18 cellular contexts compared by ENCODE assay signal in genomic region chr5:141623621-141624020, GRCh38. TPM values are rescaled to one million over a fixed set of nuclear protein-coding genes. Genes with fewer than 3 reads are reported as not detected.
A peak's percentile ranks its signal among the peaks of the same experiment; 100 is the strongest.
DNase-seq lines count a peak whose midpoint lies in the region; ATAC-seq lines count a peak whose summit lies in the region.
"Had no signal": no experiment of that assay in that cellular context is flagged by ENCODE, and none has a peak within 500 bp of the region (broad histone marks: within the 10 kb centered on the region; RNA-seq: fewer than 3 reads in every experiment).

No MANE protein-coding gene starts in this region.

- peak overlapping the region; percentile 77 for H3K27ac Mint-ChIP-seq in activated CD4-positive, alpha-beta T cell treated with anti-CD3 and anti-CD28 coated beads, Interleukin-2, amount 10 ng/mL, durations not matched to agents 24 days and 14 days
- H3K27ac Mint-ChIP-seq in activated CD8-positive, alpha-beta T cell treated with anti-CD3 and anti-CD28 coated beads, Interleukin-2, amount 10 ng/mL, durations not matched to agents 7 days and 5 days, result peak overlapping the region; percentile 85
- H3K27ac Mint-ChIP-seq in naive thymus-derived CD8-positive, alpha-beta T cell, result peak overlapping the region in 8 of 10 donors; percentile 68 to 90 (median 74)
- H3K27ac Mint-ChIP-seq: endodermal cell had no signal

- POLR2A ChIA-PET in activated CD8-positive, alpha-beta T cell treated with anti-CD3 and anti-CD28 coated beads, Interleukin-2, amount 10 ng/mL, durations not matched to agents 7 days and 5 days (lab: Charles Lee), result interaction anchor here (0.5 to 1.9 kb wide), 3 partner anchors 20 to 1280 kb away, joined by 3 to 6 read pairs (median 4); no protein-coding TSS in a partner anchor
- POLR2A ChIA-PET in naive thymus-derived CD8-positive, alpha-beta T cell (lab: Charles Lee), result no interaction called here

- H3K36me3 Mint-ChIP-seq in activated CD4-positive, alpha-beta T cell treated with anti-CD3 and anti-CD28 coated beads, Interleukin-2, amount 10 ng/mL, durations not matched to agents 24 days and 14 days (ENCODE audit: low read depth), result peaks cover 54% of the 10 kb centered on the region
- H3K36me3 Mint-ChIP-seq in activated CD8-positive, alpha-beta T cell treated with anti-CD3 and anti-CD28 coated beads, Interleukin-2, amount 10 ng/mL, durations not matched to agents 7 days and 5 days (ENCODE audit: low read depth), result peaks cover 63% of the 10 kb centered on the region
- peaks cover 4 to 71% (median 19%) of the 10 kb centered on the region in 3 donors for H3K36me3 Mint-ChIP-seq in naive thymus-derived CD8-positive, alpha-beta T cell

- no peaks in the 10 kb centered on the region for H3K9me3 Mint-ChIP-seq in activated CD4-positive, alpha-beta T cell treated with anti-CD3 and anti-CD28 coated beads, Interleukin-2, amount 10 ng/mL, durations not matched to agents 24 days and 14 days
- no peaks in the 10 kb centered on the region for H3K9me3 Mint-ChIP-seq in activated CD8-positive, alpha-beta T cell treated with anti-CD3 and anti-CD28 coated beads, Interleukin-2, amount 10 ng/mL, durations not matched to agents 7 days and 5 days (ENCODE audit: insufficient read depth)
- no peaks in the 10 kb centered on the region for H3K9me3 Mint-ChIP-seq in naive thymus-derived CD8-positive, alpha-beta T cell
- H3K9me3 Mint-ChIP-seq: endodermal cell had no signal

- intact Hi-C loops in activated CD4-positive, alpha-beta T cell treated with anti-CD3 and anti-CD28 coated beads, Interleukin-2, amount 10 ng/mL, durations not matched to agents 24 days and 14 days (cut with micrococcal nuclease), result loop anchor here (1.0 kb wide), 2 partner anchors 13 to 31 kb away; partner anchors contain the start of genes HDAC3 and RELL2

- ATAC-seq in activated CD8-positive, alpha-beta T cell treated with anti-CD3 and anti-CD28 coated beads, Interleukin-2, amount 10 ng/mL, durations not matched to agents 7 days and 5 days, result no peak
- ATAC-seq in naive thymus-derived CD8-positive, alpha-beta T cell, result no peak
- ATAC-seq in HG03469 (IDR thresholded peaks at IDR 0.05; ENCODE audit: unreplicated experiment), result no peak
- ATAC-seq: gastroesophageal sphincter, sciatic nerve, SK-N-SH treated with all-trans-retinoic acid at 6 μM for 48 hours had no signal

- CTCF ChIA-PET in activated CD8-positive, alpha-beta T cell treated with anti-CD3 and anti-CD28 coated beads, Interleukin-2, amount 10 ng/mL, durations not matched to agents 7 days and 5 days (lab: Charles Lee), result interaction anchor here (0.7 to 8.2 kb wide), 8 partner anchors 9 to 59 kb away, joined by 4 to 84 read pairs (median 10); partner anchors contain the start of genes HDAC3 and RELL2

- peaks cover 27% of the 10 kb centered on the region for H3K4me1 Mint-ChIP-seq in activated CD4-positive, alpha-beta T cell treated with anti-CD3 and anti-CD28 coated beads, Interleukin-2, amount 10 ng/mL, durations not matched to agents 24 days and 14 days
- H3K4me1 Mint-ChIP-seq in activated CD8-positive, alpha-beta T cell treated with anti-CD3 and anti-CD28 coated beads, Interleukin-2, amount 10 ng/mL, durations not matched to agents 7 days and 5 days (ENCODE audit: low read depth), result peaks cover 37% of the 10 kb centered on the region
- H3K4me1 Mint-ChIP-seq in naive thymus-derived CD8-positive, alpha-beta T cell, result peaks cover 10 to 21% (median 15%) of the 10 kb centered on the region in 4 donors
- H3K4me1 Mint-ChIP-seq: endodermal cell had no signal

- DNase-seq in activated CD4-positive, alpha-beta T cell treated with anti-CD3 and anti-CD28 coated beads, Interleukin-2, amount 10 ng/mL, durations not matched to agents 24 days and 14 days, result no peak
- DNase-seq in activated CD4-positive, alpha-beta T cell treated with anti-CD3 and anti-CD28 coated beads, Interleukin-2, amount 50 U/mL, for 1 hour, result no peak
- no peak for DNase-seq in activated CD8-positive, alpha-beta T cell treated with anti-CD3 and anti-CD28 coated beads, Interleukin-2, amount 10 ng/mL, durations not matched to agents 7 days and 5 days
- no peak for DNase-seq in naive thymus-derived CD8-positive, alpha-beta T cell
- no peak for DNase-seq in Kasumi-1 (lab: John Stamatoyannopoulos, UW)
- DNase-seq in substantia nigra (lab: John Stamatoyannopoulos, UW), result no peak
- DNase-seq: activated gamma-delta T cell treated with Interleukin-2 at 50 U/mL for 16 hours, endodermal cell, GF-D8, NCI-H1436, NCI-H345, OCI-M1 had no signal

- H3K4me3 Mint-ChIP-seq in activated CD4-positive, alpha-beta T cell treated with anti-CD3 and anti-CD28 coated beads, Interleukin-2, amount 10 ng/mL, durations not matched to agents 24 days and 14 days, result peak overlapping the region; percentile 63
- H3K4me3 Mint-ChIP-seq in activated CD8-positive, alpha-beta T cell treated with anti-CD3 and anti-CD28 coated beads, Interleukin-2, amount 10 ng/mL, durations not matched to agents 7 days and 5 days, result peak overlapping the region; percentile 15
- no peak overlapping the region for H3K4me3 Mint-ChIP-seq in naive thymus-derived CD8-positive, alpha-beta T cell
- H3K4me3 Mint-ChIP-seq: endodermal cell had no signal

- peaks cover 94% of the 10 kb centered on the region for H3K36me3 ChIP-seq in KOPT-K1 (ENCODE audit: insufficient read depth, low read length)

- H3K27me3 Mint-ChIP-seq in activated CD4-positive, alpha-beta T cell treated with anti-CD3 and anti-CD28 coated beads, Interleukin-2, amount 10 ng/mL, durations not matched to agents 24 days and 14 days, result no peaks in the 10 kb centered on the region
- H3K27me3 Mint-ChIP-seq in activated CD8-positive, alpha-beta T cell treated with anti-CD3 and anti-CD28 coated beads, Interleukin-2, amount 10 ng/mL, durations not matched to agents 7 days and 5 days (ENCODE audit: low read depth), result no peaks in the 10 kb centered on the region
- no peaks in the 10 kb centered on the region for H3K27me3 Mint-ChIP-seq in naive thymus-derived CD8-positive, alpha-beta T cell

- H3K27ac ChIP-seq in KOPT-K1 (ENCODE audit: low read depth, low read length, poor library complexity, severe bottlenecking) (peak overlapping the region; percentile 52), substantia nigra (ENCODE audit: low read depth, low read length, poor library complexity, severe bottlenecking) (no peak overlapping the region)
- H3K27ac ChIP-seq: vagina had no signal

- H3K9me3 ChIP-seq in KOPT-K1 (ENCODE audit: insufficient read depth, low read length, poor library complexity, severe bottlenecking), result no peaks in the 10 kb centered on the region
- H3K9me3 ChIP-seq: gastroesophageal sphincter, vagina had no signal

RNA-seq across cellular contexts. Expression of gene DIAPH1, which starts 4.8 kb away (rescaled TPM):
- total RNA-seq in activated CD4-positive, alpha-beta T cell treated with anti-CD3 and anti-CD28 coated beads, Interleukin-2, amount 10 ng/mL, durations not matched to agents 24 days and 14 days, result 225 and 232 TPM in 2 replicates
- 100 to 1,000 TPM; 281 to 286 TPM for total RNA-seq in activated CD8-positive, alpha-beta T cell treated with anti-CD3 and anti-CD28 coated beads, Interleukin-2, amount 10 ng/mL, durations not matched to agents 7 days and 5 days
- 100 to 1,000 TPM; 171 to 183 TPM for total RNA-seq in naive thymus-derived CD8-positive, alpha-beta T cell
- polyA plus RNA-seq in naive thymus-derived CD8-positive, alpha-beta T cell, result 100 to 1,000 TPM in 1 of 3 donors, 10 to 100 TPM in 2; 87.4 to 105 (median 92.9) TPM

RNA-seq across cellular contexts. Expression of gene HDAC3, which starts 13.0 kb away (rescaled TPM):
- total RNA-seq in activated CD4-positive, alpha-beta T cell treated with anti-CD3 and anti-CD28 coated beads, Interleukin-2, amount 10 ng/mL, durations not matched to agents 24 days and 14 days, result 88.1 and 92.3 TPM in 2 replicates
- total RNA-seq in activated CD8-positive, alpha-beta T cell treated with anti-CD3 and anti-CD28 coated beads, Interleukin-2, amount 10 ng/mL, durations not matched to agents 7 days and 5 days, result 10 to 100 TPM; 88.1 to 91.8 TPM
- 10 to 100 TPM; 71.1 to 81.6 TPM for total RNA-seq in naive thymus-derived CD8-positive, alpha-beta T cell
- 100 to 1,000 TPM in 1 of 3 donors, 10 to 100 TPM in 2; 85.7 to 100 (median 91.7) TPM for polyA plus RNA-seq in naive thymus-derived CD8-positive, alpha-beta T cell

RNA-seq across cellular contexts. Expression of gene RELL2, which starts 13.2 kb away (rescaled TPM):
- 24.1 TPM in 2 replicates for total RNA-seq in activated CD4-positive, alpha-beta T cell treated with anti-CD3 and anti-CD28 coated beads, Interleukin-2, amount 10 ng/mL, durations not matched to agents 24 days and 14 days
- 10 to 100 TPM; 36.9 to 37.1 TPM for total RNA-seq in activated CD8-positive, alpha-beta T cell treated with anti-CD3 and anti-CD28 coated beads, Interleukin-2, amount 10 ng/mL, durations not matched to agents 7 days and 5 days
- total RNA-seq in naive thymus-derived CD8-positive, alpha-beta T cell, result 10 to 100 TPM; 22.3 to 23.9 TPM
- polyA plus RNA-seq in naive thymus-derived CD8-positive, alpha-beta T cell, result 1 to 10 TPM; 2.6 to 3.9 (median 3.4) TPM

RNA-seq across cellular contexts. Expression of gene FCHSD1, which starts 27.6 kb away (rescaled TPM):
- 33.1 and 34.5 TPM in 2 replicates for total RNA-seq in activated CD4-positive, alpha-beta T cell treated with anti-CD3 and anti-CD28 coated beads, Interleukin-2, amount 10 ng/mL, durations not matched to agents 24 days and 14 days
- 10 to 100 TPM; 46.9 to 47.8 TPM for total RNA-seq in activated CD8-positive, alpha-beta T cell treated with anti-CD3 and anti-CD28 coated beads, Interleukin-2, amount 10 ng/mL, durations not matched to agents 7 days and 5 days
- total RNA-seq in naive thymus-derived CD8-positive, alpha-beta T cell, result 100 to 1,000 TPM; 110 to 115 TPM
- polyA plus RNA-seq in naive thymus-derived CD8-positive, alpha-beta T cell, result 1 to 10 TPM; 8.8 to 9.4 (median 9.3) TPM

RNA-seq across cellular contexts. Expression of gene ARAP3, which starts 58.4 kb away (rescaled TPM):
- 9.2 and 10.9 TPM in 2 replicates for total RNA-seq in activated CD4-positive, alpha-beta T cell treated with anti-CD3 and anti-CD28 coated beads, Interleukin-2, amount 10 ng/mL, durations not matched to agents 24 days and 14 days
- total RNA-seq in activated CD8-positive, alpha-beta T cell treated with anti-CD3 and anti-CD28 coated beads, Interleukin-2, amount 10 ng/mL, durations not matched to agents 7 days and 5 days, result 1 to 10 TPM; 8.5 to 8.8 TPM
- 10 to 100 TPM; 38.2 to 41.4 TPM for total RNA-seq in naive thymus-derived CD8-positive, alpha-beta T cell
- not detected for polyA plus RNA-seq in naive thymus-derived CD8-positive, alpha-beta T cell

Comparison
In these comparisons a context has a peak if more than half of its experiments do, and no peak if none do; other contexts are left out.
1. H3K4me3 Mint-ChIP-seq: peak in activated CD4-positive, alpha-beta T cell treated with anti-CD3 and anti-CD28 coated beads, Interleukin-2, amount 10 ng/mL, durations not matched to agents 24 days and 14 days (single experiment) and activated CD8-positive, alpha-beta T cell treated with anti-CD3 and anti-CD28 coated beads, Interleukin-2, amount 10 ng/mL, durations not matched to agents 7 days and 5 days (single experiment); none in naive thymus-derived CD8-positive, alpha-beta T cell (0 of 10).
2. Peak in every context shown above with its lines, with median percentiles within 50 percentile points of each other: H3K27ac Mint-ChIP-seq.